ENCODE assay signal across 29 cellular contexts in genomic region chr14:89566644-89567411, GRCh38.
DNase-seq lines count a peak whose midpoint lies in the region; ATAC-seq and TF ChIP-seq lines count a peak whose summit lies in the region.
"Had no signal": no experiment of that assay in that cellular context is flagged by ENCODE, and none has a peak within 500 bp of the region (broad histone marks: within the 10 kb centered on the region; RNA-seq: fewer than 3 reads in every experiment).

No MANE protein-coding gene starts in this region.

- ATAC-seq in CD4-positive, alpha-beta T cell (ENCODE audit: poor library complexity): no peak
- no peak for ATAC-seq in memory B cell (ENCODE audit: low read depth)
- no peak for ATAC-seq in stimulated activated naive CD8-positive, alpha-beta T cell treated with anti-CD3 and anti-CD28 coated beads, Interleukin-15, Interleukin-2, amounts not matched to agents 100 U/mL and 50 U/mL, for 24 hours
- no peak for ATAC-seq in right cardiac atrium
- ATAC-seq: esophagus mucosa, foreskin keratinocyte, left lobe of liver had no signal

- peak overlapping the region; percentile 2 for H3K4me3 Mint-ChIP-seq in CD4-positive, alpha-beta T cell
- H3K4me3 Mint-ChIP-seq in memory B cell (no peak overlapping the region), nephron progenitor cell (no peak overlapping the region)
- H3K4me3 Mint-ChIP-seq: activated T-helper 1 cell treated with anti-CD3 and anti-CD28 coated beads, Interleukin-12 subunit alpha, Interleukin-12 subunit beta, Interleukin-2, Interleukin-4 antibody, amounts not matched to agents 30 ng/mL and 10 ng/mL and 1 ng/mL, durations not matched to agents 14 hours and 24 hours and 36 hours; IgD-negative memory B cell; stimulated activated naive CD8-positive, alpha-beta T cell treated with anti-CD3 and anti-CD28 coated beads, Interleukin-15, Interleukin-2, amounts not matched to agents 100 ng/mL and 50 ng/mL, for 24 hours had no signal

- peak overlapping the region; percentile 28 for H3K27ac Mint-ChIP-seq in CD4-positive, alpha-beta T cell
- peak overlapping the region; percentile 80 for H3K27ac Mint-ChIP-seq in memory B cell
- H3K27ac Mint-ChIP-seq in nephron progenitor cell: no peak overlapping the region
- H3K27ac Mint-ChIP-seq: activated T-helper 1 cell treated with anti-CD3 and anti-CD28 coated beads, Interleukin-12 subunit alpha, Interleukin-12 subunit beta, Interleukin-2, Interleukin-4 antibody, amounts not matched to agents 30 ng/mL and 10 ng/mL and 1 ng/mL, durations not matched to agents 14 hours and 24 hours and 36 hours; IgD-negative memory B cell; stimulated activated naive CD8-positive, alpha-beta T cell treated with anti-CD3 and anti-CD28 coated beads, Interleukin-15, Interleukin-2, amounts not matched to agents 100 ng/mL and 50 ng/mL, for 24 hours had no signal

- no peaks in the 10 kb centered on the region for H3K9me3 Mint-ChIP-seq in CD4-positive, alpha-beta T cell
- H3K9me3 Mint-ChIP-seq in memory B cell (no peaks in the 10 kb centered on the region), nephron progenitor cell (no peaks in the 10 kb centered on the region)
- H3K9me3 Mint-ChIP-seq: activated T-helper 1 cell treated with anti-CD3 and anti-CD28 coated beads, Interleukin-12 subunit alpha, Interleukin-12 subunit beta, Interleukin-2, Interleukin-4 antibody, amounts not matched to agents 30 ng/mL and 10 ng/mL and 1 ng/mL, durations not matched to agents 14 hours and 24 hours and 36 hours; CD4-positive, alpha-beta memory T cell; IgD-negative memory B cell; stimulated activated naive CD8-positive, alpha-beta T cell treated with anti-CD3 and anti-CD28 coated beads, Interleukin-15, Interleukin-2, amounts not matched to agents 100 ng/mL and 50 ng/mL, for 24 hours had no signal

- H3K9ac ChIP-seq in BLaER1 treated with 17β-estradiol and CSF1 and Interleukin-3, amounts not matched to agents 10 nM and 100 nM: no peak overlapping the region

- H3K4me2 ChIP-seq in BLaER1 treated with 17β-estradiol and CSF1 and Interleukin-3, amounts not matched to agents 10 nM and 100 nM: peak overlapping the region in 7 of 11 experiments; percentile 15 to 56 (median 38); a peak in 12 of 22 replicates

- no peaks in the 10 kb centered on the region for H3K27me3 Mint-ChIP-seq in CD4-positive, alpha-beta T cell
- H3K27me3 Mint-ChIP-seq in memory B cell (no peaks in the 10 kb centered on the region), nephron progenitor cell (ENCODE audit: low read depth, poor library complexity) (peaks cover 3% of the 10 kb centered on the region)
- H3K27me3 Mint-ChIP-seq: CD4-positive, alpha-beta memory T cell; IgD-negative memory B cell; stimulated activated naive CD8-positive, alpha-beta T cell treated with anti-CD3 and anti-CD28 coated beads, Interleukin-15, Interleukin-2, amounts not matched to agents 100 ng/mL and 50 ng/mL, for 24 hours had no signal

- no peak for TF ChIP-seq CTCF in CD4-positive, alpha-beta T cell (IDR thresholded peaks at IDR 0.05)
- no peak for TF ChIP-seq CTCF in nephron progenitor cell (IDR thresholded peaks at IDR 0.05)

- peaks cover 78% of the 10 kb centered on the region for H3K4me1 Mint-ChIP-seq in CD4-positive, alpha-beta T cell (ENCODE audit: low read depth)
- peaks cover 35% of the 10 kb centered on the region for H3K4me1 Mint-ChIP-seq in memory B cell
- peaks cover 28% of the 10 kb centered on the region for H3K4me1 Mint-ChIP-seq in nephron progenitor cell

- POLR2A ChIA-PET in CD4-positive, alpha-beta T cell (lab: Charles Lee): interaction anchor here (0.6 to 0.8 kb wide), 3 partner anchors 74 to 155 kb away, joined by 3 to 4 read pairs (median 4); no protein-coding TSS in a partner anchor

- 87% methylated on average over 3 of the region's 3 CpGs for WGBS in right cardiac atrium

- no peak overlapping the region for H3K4me3 ChIP-seq in BLaER1 treated with 17β-estradiol and CSF1 and Interleukin-3, amounts not matched to agents 10 nM and 100 nM
- H3K4me3 ChIP-seq in right cardiac atrium (ENCODE audit: low read length): no peak overlapping the region
- H3K4me3 ChIP-seq: breast epithelium, SK-N-MC, thyroid gland had no signal

- peaks cover 54% of the 10 kb centered on the region for H3K36me3 Mint-ChIP-seq in CD4-positive, alpha-beta T cell (ENCODE audit: low read depth)
- peaks cover 9% of the 10 kb centered on the region for H3K36me3 Mint-ChIP-seq in memory B cell
- peaks cover under 1% of the 10 kb centered on the region for H3K36me3 Mint-ChIP-seq in nephron progenitor cell (ENCODE audit: low read depth)

- no peaks in the 10 kb centered on the region for H3K27me3 ChIP-seq in BLaER1 treated with 17β-estradiol and CSF1 and Interleukin-3, amounts not matched to agents 10 nM and 100 nM
- no peaks in the 10 kb centered on the region for H3K27me3 ChIP-seq in CD4-positive, alpha-beta T cell (ENCODE audit: control insufficient read depth, insufficient read depth, low read length)
- no peaks in the 10 kb centered on the region for H3K27me3 ChIP-seq in right cardiac atrium (ENCODE audit: control insufficient read depth, insufficient read depth)
- H3K27me3 ChIP-seq: breast epithelium, foreskin keratinocyte, thyroid gland had no signal

- H3K27ac ChIP-seq in BLaER1 treated with 17β-estradiol and CSF1 and Interleukin-3, amounts not matched to agents 10 nM and 100 nM: no peak overlapping the region
- H3K27ac ChIP-seq in CD4-positive, alpha-beta T cell (ENCODE audit: low read depth, low read length): no peak overlapping the region
- no peak overlapping the region for H3K27ac ChIP-seq in right cardiac atrium (ENCODE audit: low read length)
- H3K27ac ChIP-seq: breast epithelium, foreskin keratinocyte, SK-N-MC, thyroid gland had no signal

- H3K9me3 ChIP-seq in BLaER1 treated with 17β-estradiol and CSF1 and Interleukin-3, amounts not matched to agents 10 nM and 100 nM (replicated peaks in 1 of 11): peaks cover 0 to 4% (median 0%) of the 10 kb centered on the region in 11 experiments; a peak in 1 of 22 replicates
- H3K9me3 ChIP-seq in CD4-positive, alpha-beta T cell (ENCODE audit: control insufficient read depth, low read length): no peaks in the 10 kb centered on the region
- no peaks in the 10 kb centered on the region for H3K9me3 ChIP-seq in right cardiac atrium (ENCODE audit: control insufficient read depth, low read length)
- H3K9me3 ChIP-seq: breast epithelium, thyroid gland had no signal

- intact Hi-C loops in CD4-positive, alpha-beta T cell (cut with DNase I, micrococcal nuclease): no loop called here
- intact Hi-C loops in right cardiac atrium (cut with DNase I): no loop called here

- no peak for DNase-seq in CD4-positive, alpha-beta T cell
- peak; percentile 72 for DNase-seq in NOMO-1 treated with dmso at 0.1 percent for 144 hours (lab: John Stamatoyannopoulos, UW; ENCODE audit: unreplicated experiment)
- no peak for DNase-seq in memory B cell (ENCODE audit: low spot score in 2 of 2)
- DNase-seq in stimulated activated naive CD8-positive, alpha-beta T cell treated with anti-CD3 and anti-CD28 coated beads, Interleukin-15, Interleukin-2, amounts not matched to agents 100 U/mL and 50 U/mL, for 24 hours: no peak
- no peak for DNase-seq in right cardiac atrium
- no peak for DNase-seq in nephron progenitor cell
- DNase-seq in NCI-H446 (lab: John Stamatoyannopoulos, UW): no peak
- DNase-seq: activated CD4-positive, alpha-beta T cell treated with anti-CD3 and anti-CD28 coated beads for 48 hours; CD4-positive, alpha-beta memory T cell; effector memory CD4-positive, alpha-beta T cell; foreskin keratinocyte; HCEC 1CT; mesendoderm; NCI-H1436; NCI-H2107; NCI-H510A treated with DMSO at 0.1 percent for 48 hours; NK-92 treated with Interleukin-12 subunit alpha and Interleukin-12 subunit beta, amount 100 ng/mL, for 24 hours; RPMI8226; stimulated activated CD4-positive, alpha-beta T cell treated with anti-CD3 and anti-CD28 coated beads, Interleukin-12 subunit alpha, Interleukin-12 subunit beta, amount 100 ng/mL, for 4 hours; stimulated activated CD4-positive, alpha-beta T cell treated with anti-CD3 and anti-CD28 coated beads, Interleukin-4, amount 100 ng/mL, for 24 hours; thyroid gland had no signal

- peaks cover 0 to 16% (median 6%) of the 10 kb centered on the region in 11 experiments; a peak in 9 of 22 replicates for H3K36me3 ChIP-seq in BLaER1 treated with 17β-estradiol and CSF1 and Interleukin-3, amounts not matched to agents 10 nM and 100 nM
- H3K36me3 ChIP-seq: breast epithelium, thyroid gland had no signal

- peaks cover 9 to 42% (median 28%) of the 10 kb centered on the region in 10 experiments for H3K4me1 ChIP-seq in BLaER1 treated with 17β-estradiol and CSF1 and Interleukin-3, amounts not matched to agents 10 nM and 100 nM
- peaks cover 6% of the 10 kb centered on the region for H3K4me1 ChIP-seq in right cardiac atrium (ENCODE audit: control insufficient read depth, insufficient read depth, low read length)
- H3K4me1 ChIP-seq: breast epithelium, foreskin keratinocyte, thyroid gland had no signal

- CTCF ChIA-PET in CD4-positive, alpha-beta T cell (lab: Charles Lee): no interaction called here

- peaks cover 0 to 5% (median 0%) of the 10 kb centered on the region in 11 experiments; a peak in 3 of 22 replicates for H4K20me1 ChIP-seq in BLaER1 treated with 17β-estradiol and CSF1 and Interleukin-3, amounts not matched to agents 10 nM and 100 nM
